1 cellular context compared by ENCODE assay signal in the genomic region with DNA sequence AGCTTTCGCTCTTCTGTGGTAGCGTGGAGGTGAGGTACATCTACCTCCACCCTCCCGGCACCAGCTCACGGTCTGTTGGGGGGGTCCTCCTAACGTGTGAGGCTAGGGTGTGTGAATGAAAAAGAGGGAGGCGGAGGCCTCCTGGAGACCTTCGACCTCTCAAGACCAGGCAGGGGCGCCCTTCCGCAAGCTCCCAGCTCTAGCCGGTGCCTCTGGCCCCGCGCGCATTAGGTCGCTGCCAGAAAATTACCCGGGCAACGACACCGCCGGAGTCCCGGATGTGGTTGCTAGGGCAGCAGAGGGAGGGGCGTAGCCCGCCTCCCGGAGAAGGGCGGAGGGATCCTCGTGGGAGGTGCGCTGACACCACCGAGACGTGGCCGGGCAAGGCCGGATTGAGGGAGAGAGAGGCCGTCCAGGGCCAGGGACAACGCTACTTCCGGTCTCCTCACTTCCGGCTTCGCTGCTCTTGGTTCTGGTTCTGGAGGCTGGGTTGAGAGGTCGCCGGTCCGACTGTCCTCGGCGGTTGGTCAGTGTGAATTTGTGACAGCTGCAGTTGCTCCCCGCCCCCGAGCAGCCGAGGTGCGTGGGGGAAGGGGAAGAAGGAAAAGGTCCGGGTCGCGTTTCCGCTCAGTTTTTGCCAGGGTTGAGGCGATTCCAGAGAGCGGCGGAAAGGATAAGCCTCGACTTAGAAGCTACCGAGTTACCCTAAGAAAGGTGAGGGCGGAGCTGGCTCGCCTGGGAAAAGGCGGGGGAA.
TF ChIP-seq lines count a peak whose summit lies in the region.

A gene with protein sequence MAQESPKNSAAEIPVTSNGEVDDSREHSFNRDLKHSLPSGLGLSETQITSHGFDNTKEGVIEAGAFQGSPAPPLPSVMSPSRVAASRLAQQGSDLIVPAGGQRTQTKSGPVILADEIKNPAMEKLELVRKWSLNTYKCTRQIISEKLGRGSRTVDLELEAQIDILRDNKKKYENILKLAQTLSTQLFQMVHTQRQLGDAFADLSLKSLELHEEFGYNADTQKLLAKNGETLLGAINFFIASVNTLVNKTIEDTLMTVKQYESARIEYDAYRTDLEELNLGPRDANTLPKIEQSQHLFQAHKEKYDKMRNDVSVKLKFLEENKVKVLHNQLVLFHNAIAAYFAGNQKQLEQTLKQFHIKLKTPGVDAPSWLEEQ (plus strand): TSS at position 442 of the 754 bp plus-strand sequence. CDS start 49,680 bp downstream, outside the sequence.
A gene (minus strand): TSS at position 218 of the 754 bp plus-strand sequence. CDS start 8,726 bp downstream, outside the sequence.

TF ChIP-seq in HepG2, 621 proteins besides CTCF, POLR2A, EP300 and RAD21 (continued from another document and continues in another):
- TF ChIP-seq, protein P1, sequence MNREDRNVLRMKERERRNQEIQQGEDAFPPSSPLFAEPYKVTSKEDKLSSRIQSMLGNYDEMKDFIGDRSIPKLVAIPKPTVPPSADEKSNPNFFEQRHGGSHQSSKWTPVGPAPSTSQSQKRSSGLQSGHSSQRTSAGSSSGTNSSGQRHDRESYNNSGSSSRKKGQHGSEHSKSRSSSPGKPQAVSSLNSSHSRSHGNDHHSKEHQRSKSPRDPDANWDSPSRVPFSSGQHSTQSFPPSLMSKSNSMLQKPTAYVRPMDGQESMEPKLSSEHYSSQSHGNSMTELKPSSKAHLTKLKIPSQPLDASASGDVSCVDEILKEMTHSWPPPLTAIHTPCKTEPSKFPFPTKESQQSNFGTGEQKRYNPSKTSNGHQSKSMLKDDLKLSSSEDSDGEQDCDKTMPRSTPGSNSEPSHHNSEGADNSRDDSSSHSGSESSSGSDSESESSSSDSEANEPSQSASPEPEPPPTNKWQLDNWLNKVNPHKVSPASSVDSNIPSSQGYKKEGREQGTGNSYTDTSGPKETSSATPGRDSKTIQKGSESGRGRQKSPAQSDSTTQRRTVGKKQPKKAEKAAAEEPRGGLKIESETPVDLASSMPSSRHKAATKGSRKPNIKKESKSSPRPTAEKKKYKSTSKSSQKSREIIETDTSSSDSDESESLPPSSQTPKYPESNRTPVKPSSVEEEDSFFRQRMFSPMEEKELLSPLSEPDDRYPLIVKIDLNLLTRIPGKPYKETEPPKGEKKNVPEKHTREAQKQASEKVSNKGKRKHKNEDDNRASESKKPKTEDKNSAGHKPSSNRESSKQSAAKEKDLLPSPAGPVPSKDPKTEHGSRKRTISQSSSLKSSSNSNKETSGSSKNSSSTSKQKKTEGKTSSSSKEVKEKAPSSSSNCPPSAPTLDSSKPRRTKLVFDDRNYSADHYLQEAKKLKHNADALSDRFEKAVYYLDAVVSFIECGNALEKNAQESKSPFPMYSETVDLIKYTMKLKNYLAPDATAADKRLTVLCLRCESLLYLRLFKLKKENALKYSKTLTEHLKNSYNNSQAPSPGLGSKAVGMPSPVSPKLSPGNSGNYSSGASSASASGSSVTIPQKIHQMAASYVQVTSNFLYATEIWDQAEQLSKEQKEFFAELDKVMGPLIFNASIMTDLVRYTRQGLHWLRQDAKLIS (CRISPR knock-in tag; IDR thresholded peaks at IDR 0.05): no peak
- TF ChIP-seq ZNF367 (CRISPR knock-in tag; IDR thresholded peaks at IDR 0.05; ENCODE audit: borderline replicate concordance): no peak
- TF ChIP-seq MAF1 (CRISPR knock-in tag; IDR thresholded peaks at IDR 0.05; ENCODE audit: borderline replicate concordance): no peak
- no peak for TF ChIP-seq ZNF7 (CRISPR knock-in tag; IDR thresholded peaks at IDR 0.05)
- TF ChIP-seq ZNF510 (CRISPR knock-in tag; IDR thresholded peaks at IDR 0.05; ENCODE audit: low read depth): peak; percentile 79
- TF ChIP-seq, protein P2, sequence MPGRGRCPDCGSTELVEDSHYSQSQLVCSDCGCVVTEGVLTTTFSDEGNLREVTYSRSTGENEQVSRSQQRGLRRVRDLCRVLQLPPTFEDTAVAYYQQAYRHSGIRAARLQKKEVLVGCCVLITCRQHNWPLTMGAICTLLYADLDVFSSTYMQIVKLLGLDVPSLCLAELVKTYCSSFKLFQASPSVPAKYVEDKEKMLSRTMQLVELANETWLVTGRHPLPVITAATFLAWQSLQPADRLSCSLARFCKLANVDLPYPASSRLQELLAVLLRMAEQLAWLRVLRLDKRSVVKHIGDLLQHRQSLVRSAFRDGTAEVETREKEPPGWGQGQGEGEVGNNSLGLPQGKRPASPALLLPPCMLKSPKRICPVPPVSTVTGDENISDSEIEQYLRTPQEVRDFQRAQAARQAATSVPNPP (CRISPR knock-in tag; IDR thresholded peaks at IDR 0.05): peak; percentile 67; the same call in 1 of the 2 replicates
- TF ChIP-seq THAP11 (CRISPR knock-in tag; IDR thresholded peaks at IDR 0.05): peak; percentile 94
- TF ChIP-seq, protein P3, sequence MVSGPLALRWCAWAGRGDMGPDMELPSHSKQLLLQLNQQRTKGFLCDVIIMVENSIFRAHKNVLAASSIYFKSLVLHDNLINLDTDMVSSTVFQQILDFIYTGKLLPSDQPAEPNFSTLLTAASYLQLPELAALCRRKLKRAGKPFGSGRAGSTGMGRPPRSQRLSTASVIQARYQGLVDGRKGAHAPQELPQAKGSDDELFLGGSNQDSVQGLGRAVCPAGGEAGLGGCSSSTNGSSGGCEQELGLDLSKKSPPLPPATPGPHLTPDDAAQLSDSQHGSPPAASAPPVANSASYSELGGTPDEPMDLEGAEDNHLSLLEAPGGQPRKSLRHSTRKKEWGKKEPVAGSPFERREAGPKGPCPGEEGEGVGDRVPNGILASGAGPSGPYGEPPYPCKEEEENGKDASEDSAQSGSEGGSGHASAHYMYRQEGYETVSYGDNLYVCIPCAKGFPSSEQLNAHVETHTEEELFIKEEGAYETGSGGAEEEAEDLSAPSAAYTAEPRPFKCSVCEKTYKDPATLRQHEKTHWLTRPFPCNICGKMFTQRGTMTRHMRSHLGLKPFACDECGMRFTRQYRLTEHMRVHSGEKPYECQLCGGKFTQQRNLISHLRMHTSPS (CRISPR knock-in tag; IDR thresholded peaks at IDR 0.05; ENCODE audit: low read depth): no peak; the same call in 1 of the 2 replicates
- no peak for TF ChIP-seq THYN1 (CRISPR knock-in tag; IDR thresholded peaks at IDR 0.05; ENCODE audit: borderline replicate concordance, low read depth)
- no peak for TF ChIP-seq MLLT10 (CRISPR knock-in tag; IDR thresholded peaks at IDR 0.05)
- 0 out of 2 replicates have a peak, but pooled peaks have one; percentile 86 for TF ChIP-seq ZNF737 (CRISPR knock-in tag; IDR thresholded peaks at IDR 0.05; ENCODE audit: borderline replicate concordance)
- TF ChIP-seq FOXA3 (CRISPR knock-in tag; IDR thresholded peaks at IDR 0.05): peak; percentile 60
- TF ChIP-seq, protein P4, sequence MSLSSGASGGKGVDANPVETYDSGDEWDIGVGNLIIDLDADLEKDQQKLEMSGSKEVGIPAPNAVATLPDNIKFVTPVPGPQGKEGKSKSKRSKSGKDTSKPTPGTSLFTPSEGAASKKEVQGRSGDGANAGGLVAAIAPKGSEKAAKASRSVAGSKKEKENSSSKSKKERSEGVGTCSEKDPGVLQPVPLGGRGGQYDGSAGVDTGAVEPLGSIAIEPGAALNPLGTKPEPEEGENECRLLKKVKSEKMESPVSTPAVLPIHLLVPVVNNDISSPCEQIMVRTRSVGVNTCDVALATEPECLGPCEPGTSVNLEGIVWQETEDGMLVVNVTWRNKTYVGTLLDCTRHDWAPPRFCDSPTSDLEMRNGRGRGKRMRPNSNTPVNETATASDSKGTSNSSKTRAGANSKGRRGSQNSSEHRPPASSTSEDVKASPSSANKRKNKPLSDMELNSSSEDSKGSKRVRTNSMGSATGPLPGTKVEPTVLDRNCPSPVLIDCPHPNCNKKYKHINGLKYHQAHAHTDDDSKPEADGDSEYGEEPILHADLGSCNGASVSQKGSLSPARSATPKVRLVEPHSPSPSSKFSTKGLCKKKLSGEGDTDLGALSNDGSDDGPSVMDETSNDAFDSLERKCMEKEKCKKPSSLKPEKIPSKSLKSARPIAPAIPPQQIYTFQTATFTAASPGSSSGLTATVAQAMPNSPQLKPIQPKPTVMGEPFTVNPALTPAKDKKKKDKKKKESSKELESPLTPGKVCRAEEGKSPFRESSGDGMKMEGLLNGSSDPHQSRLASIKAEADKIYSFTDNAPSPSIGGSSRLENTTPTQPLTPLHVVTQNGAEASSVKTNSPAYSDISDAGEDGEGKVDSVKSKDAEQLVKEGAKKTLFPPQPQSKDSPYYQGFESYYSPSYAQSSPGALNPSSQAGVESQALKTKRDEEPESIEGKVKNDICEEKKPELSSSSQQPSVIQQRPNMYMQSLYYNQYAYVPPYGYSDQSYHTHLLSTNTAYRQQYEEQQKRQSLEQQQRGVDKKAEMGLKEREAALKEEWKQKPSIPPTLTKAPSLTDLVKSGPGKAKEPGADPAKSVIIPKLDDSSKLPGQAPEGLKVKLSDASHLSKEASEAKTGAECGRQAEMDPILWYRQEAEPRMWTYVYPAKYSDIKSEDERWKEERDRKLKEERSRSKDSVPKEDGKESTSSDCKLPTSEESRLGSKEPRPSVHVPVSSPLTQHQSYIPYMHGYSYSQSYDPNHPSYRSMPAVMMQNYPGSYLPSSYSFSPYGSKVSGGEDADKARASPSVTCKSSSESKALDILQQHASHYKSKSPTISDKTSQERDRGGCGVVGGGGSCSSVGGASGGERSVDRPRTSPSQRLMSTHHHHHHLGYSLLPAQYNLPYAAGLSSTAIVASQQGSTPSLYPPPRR (CRISPR knock-in tag; IDR thresholded peaks at IDR 0.05; ENCODE audit: borderline replicate concordance): no peak; the same call in 1 of the 2 replicates
- no peak for TF ChIP-seq RELA (CRISPR knock-in tag; IDR thresholded peaks at IDR 0.05)
- no peak for TF ChIP-seq MBNL3 (CRISPR knock-in tag; conservative IDR thresholded peaks at IDR 0.05)
- peak; percentile 15; the same call in 1 of the 2 replicates for TF ChIP-seq ZNF746 (CRISPR knock-in tag; IDR thresholded peaks at IDR 0.05)
- no peak for TF ChIP-seq SCMH1 (CRISPR knock-in tag; IDR thresholded peaks at IDR 0.05; ENCODE audit: borderline replicate concordance)
- no peak for TF ChIP-seq EHMT2 (IDR thresholded peaks at IDR 0.05; ENCODE audit: borderline replicate concordance, low read depth, low read length)
- no peak for TF ChIP-seq ZNF121 (CRISPR knock-in tag; IDR thresholded peaks at IDR 0.05)
- TF ChIP-seq, protein P5, sequence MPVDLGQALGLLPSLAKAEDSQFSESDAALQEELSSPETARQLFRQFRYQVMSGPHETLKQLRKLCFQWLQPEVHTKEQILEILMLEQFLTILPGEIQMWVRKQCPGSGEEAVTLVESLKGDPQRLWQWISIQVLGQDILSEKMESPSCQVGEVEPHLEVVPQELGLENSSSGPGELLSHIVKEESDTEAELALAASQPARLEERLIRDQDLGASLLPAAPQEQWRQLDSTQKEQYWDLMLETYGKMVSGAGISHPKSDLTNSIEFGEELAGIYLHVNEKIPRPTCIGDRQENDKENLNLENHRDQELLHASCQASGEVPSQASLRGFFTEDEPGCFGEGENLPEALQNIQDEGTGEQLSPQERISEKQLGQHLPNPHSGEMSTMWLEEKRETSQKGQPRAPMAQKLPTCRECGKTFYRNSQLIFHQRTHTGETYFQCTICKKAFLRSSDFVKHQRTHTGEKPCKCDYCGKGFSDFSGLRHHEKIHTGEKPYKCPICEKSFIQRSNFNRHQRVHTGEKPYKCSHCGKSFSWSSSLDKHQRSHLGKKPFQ (CRISPR knock-in tag; IDR thresholded peaks at IDR 0.05; ENCODE audit: insufficient replicate concordance): no peak
- TF ChIP-seq ZFP82 (CRISPR knock-in tag; IDR thresholded peaks at IDR 0.05; ENCODE audit: borderline replicate concordance): peak; percentile 31; the same call in 1 of the 2 replicates
- no peak for TF ChIP-seq ZBTB21 (CRISPR knock-in tag; IDR thresholded peaks at IDR 0.05)
- TF ChIP-seq, protein P6, sequence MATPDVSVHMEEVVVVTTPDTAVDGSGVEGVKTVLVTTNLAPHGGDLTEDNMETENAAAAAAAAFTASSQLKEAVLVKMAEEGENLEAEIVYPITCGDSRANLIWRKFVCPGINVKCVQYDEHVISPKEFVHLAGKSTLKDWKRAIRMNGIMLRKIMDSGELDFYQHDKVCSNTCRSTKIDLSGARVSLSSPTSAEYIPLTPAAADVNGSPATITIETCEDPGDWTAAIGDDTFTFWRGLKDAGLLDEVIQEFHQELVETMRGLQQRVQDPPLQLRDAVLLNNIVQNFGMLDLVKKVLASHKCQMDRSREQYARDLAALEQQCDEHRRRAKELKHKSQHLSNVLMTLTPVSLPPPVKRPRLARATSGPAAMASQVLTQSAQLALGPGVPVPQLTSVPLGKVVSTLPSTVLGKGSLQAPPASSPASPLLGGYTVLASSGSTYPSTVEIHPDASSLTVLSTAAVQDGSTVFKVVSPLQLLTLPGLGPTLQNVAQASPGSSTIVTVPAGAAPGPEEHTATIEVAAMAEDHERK (CRISPR knock-in tag; IDR thresholded peaks at IDR 0.05; ENCODE audit: low read depth): no peak; the same call in 1 of the 2 replicates
- TF ChIP-seq RARG (CRISPR knock-in tag; IDR thresholded peaks at IDR 0.05; ENCODE audit: low read depth): no peak
- TF ChIP-seq, protein P7, sequence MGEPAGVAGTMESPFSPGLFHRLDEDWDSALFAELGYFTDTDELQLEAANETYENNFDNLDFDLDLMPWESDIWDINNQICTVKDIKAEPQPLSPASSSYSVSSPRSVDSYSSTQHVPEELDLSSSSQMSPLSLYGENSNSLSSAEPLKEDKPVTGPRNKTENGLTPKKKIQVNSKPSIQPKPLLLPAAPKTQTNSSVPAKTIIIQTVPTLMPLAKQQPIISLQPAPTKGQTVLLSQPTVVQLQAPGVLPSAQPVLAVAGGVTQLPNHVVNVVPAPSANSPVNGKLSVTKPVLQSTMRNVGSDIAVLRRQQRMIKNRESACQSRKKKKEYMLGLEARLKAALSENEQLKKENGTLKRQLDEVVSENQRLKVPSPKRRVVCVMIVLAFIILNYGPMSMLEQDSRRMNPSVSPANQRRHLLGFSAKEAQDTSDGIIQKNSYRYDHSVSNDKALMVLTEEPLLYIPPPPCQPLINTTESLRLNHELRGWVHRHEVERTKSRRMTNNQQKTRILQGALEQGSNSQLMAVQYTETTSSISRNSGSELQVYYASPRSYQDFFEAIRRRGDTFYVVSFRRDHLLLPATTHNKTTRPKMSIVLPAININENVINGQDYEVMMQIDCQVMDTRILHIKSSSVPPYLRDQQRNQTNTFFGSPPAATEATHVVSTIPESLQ (CRISPR knock-in tag; conservative IDR thresholded peaks at IDR 0.05): 0 out of 2 replicates have a peak, but pooled peaks have one; percentile 38
- TF ChIP-seq, protein P8, sequence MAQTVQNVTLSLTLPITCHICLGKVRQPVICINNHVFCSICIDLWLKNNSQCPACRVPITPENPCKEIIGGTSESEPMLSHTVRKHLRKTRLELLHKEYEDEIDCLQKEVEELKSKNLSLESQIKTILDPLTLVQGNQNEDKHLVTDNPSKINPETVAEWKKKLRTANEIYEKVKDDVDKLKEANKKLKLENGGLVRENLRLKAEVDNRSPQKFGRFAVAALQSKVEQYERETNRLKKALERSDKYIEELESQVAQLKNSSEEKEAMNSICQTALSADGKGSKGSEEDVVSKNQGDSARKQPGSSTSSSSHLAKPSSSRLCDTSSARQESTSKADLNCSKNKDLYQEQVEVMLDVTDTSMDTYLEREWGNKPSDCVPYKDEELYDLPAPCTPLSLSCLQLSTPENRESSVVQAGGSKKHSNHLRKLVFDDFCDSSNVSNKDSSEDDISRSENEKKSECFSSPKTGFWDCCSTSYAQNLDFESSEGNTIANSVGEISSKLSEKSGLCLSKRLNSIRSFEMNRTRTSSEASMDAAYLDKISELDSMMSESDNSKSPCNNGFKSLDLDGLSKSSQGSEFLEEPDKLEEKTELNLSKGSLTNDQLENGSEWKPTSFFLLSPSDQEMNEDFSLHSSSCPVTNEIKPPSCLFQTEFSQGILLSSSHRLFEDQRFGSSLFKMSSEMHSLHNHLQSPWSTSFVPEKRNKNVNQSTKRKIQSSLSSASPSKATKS (CRISPR knock-in tag; IDR thresholded peaks at IDR 0.05): no peak
- no peak for TF ChIP-seq FOXA1 (IDR thresholded peaks at IDR 0.05)
- TF ChIP-seq FOXA1 (CRISPR knock-in tag; IDR thresholded peaks at IDR 0.05): no peak
- peak; percentile 72 for TF ChIP-seq GATAD2A (CRISPR knock-in tag; IDR thresholded peaks at IDR 0.05)
- peak; percentile 41 for TF ChIP-seq AGO1 (IDR thresholded peaks at IDR 0.05; ENCODE audit: low read depth, low read length, poor library complexity, severe bottlenecking)
